ENCODE assay signal across 1 cellular context in the genomic region with DNA sequence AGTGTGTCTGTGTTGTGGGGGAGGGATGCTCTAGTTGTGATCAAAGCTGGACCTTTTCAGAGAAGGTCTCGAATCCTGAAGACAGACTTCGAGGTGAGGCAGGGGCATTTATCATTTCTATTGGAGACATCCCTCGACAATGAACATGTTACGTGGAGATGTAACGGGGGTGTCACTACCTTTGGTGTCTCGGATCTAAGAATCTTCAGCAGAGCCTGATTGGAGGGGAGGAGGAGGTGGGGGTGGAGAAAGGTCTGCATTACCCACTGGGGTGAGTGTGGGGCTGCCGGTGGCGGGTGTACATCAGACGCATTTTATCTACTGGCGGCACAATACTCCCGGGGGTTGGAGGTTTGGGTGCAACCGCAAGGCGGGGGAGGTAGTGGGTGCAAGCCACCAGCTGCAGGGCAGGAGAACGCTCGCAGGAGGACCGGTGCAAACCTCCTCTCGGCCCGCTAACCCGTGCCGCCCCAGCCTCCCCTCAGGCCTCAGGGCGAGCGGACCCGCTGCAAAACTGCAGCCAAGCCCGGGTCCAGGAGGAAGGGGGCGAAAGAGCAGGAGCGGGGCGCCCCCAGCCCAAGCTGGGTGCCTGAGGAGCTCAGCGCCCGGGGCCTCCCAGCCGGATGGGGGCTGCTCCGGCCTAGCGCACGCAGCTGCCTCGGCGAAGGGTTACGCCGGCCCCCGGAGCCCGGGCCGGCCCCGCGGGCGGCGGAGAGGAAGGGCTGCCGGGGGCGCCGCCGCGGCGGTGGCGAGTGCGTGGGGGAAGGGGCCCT.
TF ChIP-seq lines count a peak whose summit lies in the region.

No MANE protein-coding gene starts in this region.

TF ChIP-seq in HEK293, 187 proteins besides CTCF, POLR2A, EP300 and RAD21 (continued from another document):
- TF ChIP-seq, protein P1, sequence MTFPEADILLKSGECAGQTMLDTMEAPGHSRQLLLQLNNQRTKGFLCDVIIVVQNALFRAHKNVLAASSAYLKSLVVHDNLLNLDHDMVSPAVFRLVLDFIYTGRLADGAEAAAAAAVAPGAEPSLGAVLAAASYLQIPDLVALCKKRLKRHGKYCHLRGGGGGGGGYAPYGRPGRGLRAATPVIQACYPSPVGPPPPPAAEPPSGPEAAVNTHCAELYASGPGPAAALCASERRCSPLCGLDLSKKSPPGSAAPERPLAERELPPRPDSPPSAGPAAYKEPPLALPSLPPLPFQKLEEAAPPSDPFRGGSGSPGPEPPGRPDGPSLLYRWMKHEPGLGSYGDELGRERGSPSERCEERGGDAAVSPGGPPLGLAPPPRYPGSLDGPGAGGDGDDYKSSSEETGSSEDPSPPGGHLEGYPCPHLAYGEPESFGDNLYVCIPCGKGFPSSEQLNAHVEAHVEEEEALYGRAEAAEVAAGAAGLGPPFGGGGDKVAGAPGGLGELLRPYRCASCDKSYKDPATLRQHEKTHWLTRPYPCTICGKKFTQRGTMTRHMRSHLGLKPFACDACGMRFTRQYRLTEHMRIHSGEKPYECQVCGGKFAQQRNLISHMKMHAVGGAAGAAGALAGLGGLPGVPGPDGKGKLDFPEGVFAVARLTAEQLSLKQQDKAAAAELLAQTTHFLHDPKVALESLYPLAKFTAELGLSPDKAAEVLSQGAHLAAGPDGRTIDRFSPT (tag by site-specific recombination; IDR thresholded peaks at IDR 0.05): peak; percentile 58; the same call in 1 of the 2 replicates
- TF ChIP-seq ZNF785 (tag by site-specific recombination; IDR thresholded peaks at IDR 0.05): no peak
- no peak for TF ChIP-seq RBAK (tag by site-specific recombination; IDR thresholded peaks at IDR 0.05)
- no peak for TF ChIP-seq ZFP3 (tag by site-specific recombination; IDR thresholded peaks at IDR 0.05; ENCODE audit: low read depth)
- TF ChIP-seq, protein P2, sequence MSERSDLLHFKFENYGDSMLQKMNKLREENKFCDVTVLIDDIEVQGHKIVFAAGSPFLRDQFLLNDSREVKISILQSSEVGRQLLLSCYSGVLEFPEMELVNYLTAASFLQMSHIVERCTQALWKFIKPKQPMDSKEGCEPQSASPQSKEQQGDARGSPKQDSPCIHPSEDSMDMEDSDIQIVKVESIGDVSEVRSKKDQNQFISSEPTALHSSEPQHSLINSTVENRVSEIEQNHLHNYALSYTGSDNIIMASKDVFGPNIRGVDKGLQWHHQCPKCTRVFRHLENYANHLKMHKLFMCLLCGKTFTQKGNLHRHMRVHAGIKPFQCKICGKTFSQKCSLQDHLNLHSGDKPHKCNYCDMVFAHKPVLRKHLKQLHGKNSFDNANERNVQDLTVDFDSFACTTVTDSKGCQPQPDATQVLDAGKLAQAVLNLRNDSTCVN (tag by site-specific recombination; optimal IDR thresholded peaks at IDR 0.05): peak; percentile 49
- TF ChIP-seq SETDB1 (IDR thresholded peaks at IDR 0.05; ENCODE audit: insufficient read length, low read length): no peak
- TF ChIP-seq, protein P3, sequence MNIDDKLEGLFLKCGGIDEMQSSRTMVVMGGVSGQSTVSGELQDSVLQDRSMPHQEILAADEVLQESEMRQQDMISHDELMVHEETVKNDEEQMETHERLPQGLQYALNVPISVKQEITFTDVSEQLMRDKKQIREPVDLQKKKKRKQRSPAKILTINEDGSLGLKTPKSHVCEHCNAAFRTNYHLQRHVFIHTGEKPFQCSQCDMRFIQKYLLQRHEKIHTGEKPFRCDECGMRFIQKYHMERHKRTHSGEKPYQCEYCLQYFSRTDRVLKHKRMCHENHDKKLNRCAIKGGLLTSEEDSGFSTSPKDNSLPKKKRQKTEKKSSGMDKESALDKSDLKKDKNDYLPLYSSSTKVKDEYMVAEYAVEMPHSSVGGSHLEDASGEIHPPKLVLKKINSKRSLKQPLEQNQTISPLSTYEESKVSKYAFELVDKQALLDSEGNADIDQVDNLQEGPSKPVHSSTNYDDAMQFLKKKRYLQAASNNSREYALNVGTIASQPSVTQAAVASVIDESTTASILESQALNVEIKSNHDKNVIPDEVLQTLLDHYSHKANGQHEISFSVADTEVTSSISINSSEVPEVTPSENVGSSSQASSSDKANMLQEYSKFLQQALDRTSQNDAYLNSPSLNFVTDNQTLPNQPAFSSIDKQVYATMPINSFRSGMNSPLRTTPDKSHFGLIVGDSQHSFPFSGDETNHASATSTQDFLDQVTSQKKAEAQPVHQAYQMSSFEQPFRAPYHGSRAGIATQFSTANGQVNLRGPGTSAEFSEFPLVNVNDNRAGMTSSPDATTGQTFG (tag by site-specific recombination; IDR thresholded peaks at IDR 0.05; ENCODE audit: borderline replicate concordance): 0 out of 2 replicates have a peak, but pooled peaks have one; percentile 25
- peak; percentile 78 for TF ChIP-seq ZNF366 (tag by site-specific recombination; conservative IDR thresholded peaks at IDR 0.05)
TF ChIP-seq in HEK293: peak in this region for 36.
